ENCODE assay signal across 29 cellular contexts in the genomic region with DNA sequence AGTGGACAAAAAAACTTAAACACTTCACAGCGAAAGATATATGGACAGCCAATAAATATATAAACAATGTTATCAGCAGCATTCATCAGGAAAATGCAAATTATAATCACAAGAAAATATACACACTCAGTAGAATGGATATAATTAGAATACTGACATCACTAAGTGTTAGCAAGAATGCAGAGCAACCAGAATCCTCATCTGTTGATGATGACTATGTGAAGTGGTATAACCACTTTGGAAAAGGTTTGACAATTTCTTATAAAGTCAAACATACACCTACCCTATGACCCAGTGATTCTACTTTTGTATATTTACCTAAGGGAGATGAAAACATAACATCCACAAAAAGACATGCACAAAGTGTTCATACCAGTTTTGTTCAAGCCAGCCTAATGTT.
"Had no signal": no experiment of that assay in that cellular context is flagged by ENCODE, and none has a peak within 500 bp of the region (broad histone marks: within the 10 kb centered on the region; RNA-seq: fewer than 3 reads in every experiment).

No MANE protein-coding gene starts in this region.

- H3K27ac ChIP-seq: adrenal gland, brain microvascular endothelial cell, cardiac muscle cell, Peyer's patch, SJSA1 had no signal

- DNase-seq: activated CD4-positive, alpha-beta T cell treated with anti-CD3 and anti-CD28 coated beads for 36 hours; activated CD4-positive, alpha-beta T cell treated with anti-CD3 and anti-CD28 coated beads, Interleukin-2, amount 10 ng/mL, durations not matched to agents 7 days and 5 days; activated CD4-positive, alpha-beta T cell treated with anti-CD3 and anti-CD28 coated beads, Interleukin-2, amount 50 U/mL, for 48 hours; activated CD8-positive, alpha-beta memory T cell treated with anti-CD3 and anti-CD28 coated beads, Interleukin-2, amount 50 U/mL, for 4 hours; activated CD8-positive, alpha-beta T cell treated with anti-CD3 and anti-CD28 coated beads, Interleukin-2, amount 10 ng/mL, durations not matched to agents 7 days and 5 days; activated gamma-delta T cell treated with Interleukin-2 at 50 U/mL for 16 hours; activated naive CD4-positive, alpha-beta T cell treated with anti-CD3 and anti-CD28 coated beads for 36 hours; activated T-cell treated with anti-CD3 and anti-CD28 coated beads for 4 hours; activated T-cell treated with anti-CD3 and anti-CD28 coated beads, Interleukin-2, amount 50 U/mL, for 4 hours; adrenal gland; anterior cingulate cortex; brain microvascular endothelial cell; MM.1S; MV-4-11; NCI-H1092; NCI-H1436 treated with DMSO at 0.1 percent for 48 hours; NCI-H1694 treated with DMSO at 0.1 percent for 48 hours; NCI-H2029; NCI-H345; NCI-H524 treated with DMSO at 0.1 percent for 48 hours; Peyer's patch; RPMI8226; SHP77 treated with DMSO at 0.1 percent for 48 hours; SK-N-SH had no signal

- H3K9me3 ChIP-seq: adrenal gland, SJSA1, SK-N-SH had no signal

- H3K4me1 ChIP-seq: adrenal gland, Peyer's patch, SJSA1 had no signal

- H3K4me2 ChIP-seq: SK-N-SH had no signal

- H3K27me3 ChIP-seq: adrenal gland, brain microvascular endothelial cell, cardiac muscle cell, Peyer's patch, SJSA1 had no signal

- H3K36me3 ChIP-seq: adrenal gland, brain microvascular endothelial cell, cardiac muscle cell, Peyer's patch, SJSA1 had no signal

- H3K4me3 ChIP-seq: adrenal gland, cardiac muscle cell, Peyer's patch, SJSA1 had no signal

- ATAC-seq: activated CD4-positive, alpha-beta T cell treated with anti-CD3 and anti-CD28 coated beads for 36 hours; activated CD4-positive, CD25-positive, alpha-beta regulatory T cell treated with anti-CD3 and anti-CD28 coated beads, Interleukin-2, amount 50 U/mL, for 24 hours; activated CD8-positive, alpha-beta T cell treated with anti-CD3 and anti-CD28 coated beads, Interleukin-2, amount 10 ng/mL, durations not matched to agents 7 days and 5 days; activated naive CD4-positive, alpha-beta T cell treated with anti-CD3 and anti-CD28 coated beads, Interleukin-2, amount 50 U/mL, for 72 hours; activated T-cell treated with anti-CD3 and anti-CD28 coated beads, Interleukin-2, amount 50 U/mL, for 4 hours; WTC11 had no signal

- H3K9ac ChIP-seq: SK-N-SH had no signal
